Comparison of ENCODE assay signal across 8 cellular contexts in genomic region chr10:79347226-79347893, GRCh38. TPM values are rescaled to one million over a fixed set of nuclear protein-coding genes. Genes with fewer than 3 reads are reported as not detected.
DNase-seq lines count a peak whose midpoint lies in the region; ATAC-seq and TF ChIP-seq lines count a peak whose summit lies in the region.

TSS of gene PPIF (plus strand) at chr10:79347469. CDS start at chr10:79347549, 80 bp downstream.

- peak within 1 kb of the TSS; percentile 82 to 91 (median 88) for H3K4me3 Mint-ChIP-seq in CD4-positive, CD25-positive, alpha-beta regulatory T cell
- peak within 1 kb of the TSS; percentile 87 for H3K4me3 Mint-ChIP-seq in activated CD4-positive, alpha-beta memory T cell treated with anti-CD3 and anti-CD28 coated beads, Interleukin-2, amount 10 ng/mL, durations not matched to agents 7 days and 5 days

- H3K4me1 Mint-ChIP-seq in CD4-positive, CD25-positive, alpha-beta regulatory T cell, result peaks cover 0 to 44% (median 20%) of the 10 kb centered on the region in 4 donors
- peaks cover 76% of the 10 kb centered on the region for H3K4me1 Mint-ChIP-seq in activated CD4-positive, alpha-beta memory T cell treated with anti-CD3 and anti-CD28 coated beads, Interleukin-2, amount 10 ng/mL, durations not matched to agents 7 days and 5 days

- TF ChIP-seq POLR2A in lower leg skin (IDR thresholded peaks at IDR 0.05), result peak in 1 of 2 donors; percentile 26

- H3K27ac ChIP-seq in CD4-positive, CD25-positive, alpha-beta regulatory T cell (ENCODE audit: insufficient read depth, low read length, poor library complexity, severe bottlenecking), result peak within 1 kb of the TSS; percentile 84
- peak within 1 kb of the TSS in 58 of 59 donors; percentile 43 to 95 (median 86) for H3K27ac ChIP-seq in dorsolateral prefrontal cortex

- POLR2A ChIA-PET in activated CD4-positive, alpha-beta memory T cell treated with anti-CD3 and anti-CD28 coated beads, Interleukin-2, amount 10 ng/mL, durations not matched to agents 7 days and 5 days (lab: Charles Lee), result interaction anchor here (0.6 to 9.2 kb wide), 22 partner anchors 9 to 840 kb away, joined by 3 to 192 read pairs (median 4); partner anchors contain the start of gene ZCCHC24

- H3K4me1 ChIP-seq in CD4-positive, CD25-positive, alpha-beta regulatory T cell (ENCODE audit: control insufficient read depth, insufficient read depth, low read length, poor library complexity, severe bottlenecking), result peaks cover 28% of the 10 kb centered on the region

- peaks cover 30% of the 10 kb centered on the region for H3K36me3 ChIP-seq in CD4-positive, CD25-positive, alpha-beta regulatory T cell (ENCODE audit: control insufficient read depth, insufficient read depth, low read length)

- TF ChIP-seq CTCF in dorsolateral prefrontal cortex (IDR thresholded peaks at IDR 0.05 in 54 of 56, conservative IDR thresholded peaks at IDR 0.05 in 2 of 56; ENCODE audit: low read depth in 1 of 56, partially characterized antibody in 56 of 56), result peak; percentile 85 to 100 (median 98)
- peak in 2 of 3 donors; percentile 59 to 91 for TF ChIP-seq CTCF in lower leg skin (IDR thresholded peaks at IDR 0.05)

- no peaks in the 10 kb centered on the region for H3K27me3 ChIP-seq in CD4-positive, CD25-positive, alpha-beta regulatory T cell (ENCODE audit: control insufficient read depth, insufficient read depth, low read length)
- H3K27me3 ChIP-seq in dorsolateral prefrontal cortex, result no peaks in the 10 kb centered on the region

- H3K4me3 ChIP-seq in CD4-positive, CD25-positive, alpha-beta regulatory T cell (ENCODE audit: low read depth, low read length), result peak within 1 kb of the TSS; percentile 62
- H3K4me3 ChIP-seq in dorsolateral prefrontal cortex, result peak within 1 kb of the TSS; percentile 66 to 99 (median 88)
- H3K4me3 ChIP-seq in lower leg skin (ENCODE audit: low read depth, poor library complexity, severe bottlenecking), result peak within 1 kb of the TSS; percentile 86

- ATAC-seq in CD4-positive, CD25-positive, alpha-beta regulatory T cell (ENCODE audit: low read depth in 2 of 2), result peak; percentile 92
- ATAC-seq in GM19328 (IDR thresholded peaks at IDR 0.05; ENCODE audit: unreplicated experiment) (peak; percentile 75), HG03469 (IDR thresholded peaks at IDR 0.05; ENCODE audit: unreplicated experiment) (peak; percentile 77)

- intact Hi-C loops in dorsolateral prefrontal cortex (cut with DNase I), result loop anchor here (2.0 to 10.0 kb wide), 5 partner anchors 55 to 1313 kb away; partner anchors contain the start of gene RPS24 (in 1 of the 2)
- intact Hi-C loops in lower leg skin (cut with DNase I; ENCODE audit: low total_unique reads), result no loop called here

- H3K9me3 ChIP-seq in CD4-positive, CD25-positive, alpha-beta regulatory T cell (ENCODE audit: control insufficient read depth in 2 of 2, low read length in 2 of 2), result no peaks in the 10 kb centered on the region

- CTCF ChIA-PET in activated CD4-positive, alpha-beta memory T cell treated with anti-CD3 and anti-CD28 coated beads, Interleukin-2, amount 10 ng/mL, durations not matched to agents 7 days and 5 days (lab: Charles Lee), result interaction anchor here (0.7 to 6.4 kb wide), 16 partner anchors 10 to 97 kb away, joined by 3 to 45 read pairs (median 3); no protein-coding TSS in a partner anchor

- peak; percentile 85 to 95 (median 89) for DNase-seq in CD4-positive, CD25-positive, alpha-beta regulatory T cell
- peak; percentile 36 for DNase-seq in NCI-H748 treated with DMSO at 0.1 percent for 48 hours (lab: John Stamatoyannopoulos, UW)
- DNase-seq in activated CD4-positive, alpha-beta memory T cell treated with anti-CD3 and anti-CD28 coated beads, Interleukin-2, amount 10 ng/mL, durations not matched to agents 7 days and 5 days, result peak; percentile 95
- peak; percentile 95 to 97 (median 96) for DNase-seq in dorsolateral prefrontal cortex
- peak; percentile 91 to 99 for DNase-seq in lower leg skin (ENCODE audit: low spot score in 2 of 2)
- peak; percentile 91 to 96 for DNase-seq in stimulated activated CD4-positive, alpha-beta T cell treated with anti-CD3 and anti-CD28 coated beads, Interleukin-4, amount 100 ng/mL, for 4 hours

- peak within 1 kb of the TSS; percentile 83 to 98 (median 86) for H3K27ac Mint-ChIP-seq in CD4-positive, CD25-positive, alpha-beta regulatory T cell
- H3K27ac Mint-ChIP-seq in activated CD4-positive, alpha-beta memory T cell treated with anti-CD3 and anti-CD28 coated beads, Interleukin-2, amount 10 ng/mL, durations not matched to agents 7 days and 5 days, result peak within 1 kb of the TSS; percentile 88

- 0 to 1% methylated on average over 24 to 52 of the region's 77 CpGs for WGBS in lower leg skin, 2 donors

- H3K9me3 Mint-ChIP-seq in CD4-positive, CD25-positive, alpha-beta regulatory T cell, result no peaks in the 10 kb centered on the region
- H3K9me3 Mint-ChIP-seq in activated CD4-positive, alpha-beta memory T cell treated with anti-CD3 and anti-CD28 coated beads, Interleukin-2, amount 10 ng/mL, durations not matched to agents 7 days and 5 days, result no peaks in the 10 kb centered on the region

- H3K36me3 Mint-ChIP-seq in CD4-positive, CD25-positive, alpha-beta regulatory T cell, result peaks cover 14% of the 10 kb centered on the region
- H3K36me3 Mint-ChIP-seq in activated CD4-positive, alpha-beta memory T cell treated with anti-CD3 and anti-CD28 coated beads, Interleukin-2, amount 10 ng/mL, durations not matched to agents 7 days and 5 days (ENCODE audit: low read depth), result peaks cover 39% of the 10 kb centered on the region

- no peaks in the 10 kb centered on the region for H3K27me3 Mint-ChIP-seq in CD4-positive, CD25-positive, alpha-beta regulatory T cell
- H3K27me3 Mint-ChIP-seq in activated CD4-positive, alpha-beta memory T cell treated with anti-CD3 and anti-CD28 coated beads, Interleukin-2, amount 10 ng/mL, durations not matched to agents 7 days and 5 days, result no peaks in the 10 kb centered on the region

RNA-seq across cellular contexts. Expression of gene PPIF, which starts in this region (rescaled TPM):
- 60.2 TPM for total RNA-seq in CD4-positive, CD25-positive, alpha-beta regulatory T cell
- 10 to 100 TPM; 15.5 to 18.6 (median 17.2) TPM for polyA plus RNA-seq in CD4-positive, CD25-positive, alpha-beta regulatory T cell
- total RNA-seq in activated CD4-positive, alpha-beta memory T cell treated with anti-CD3 and anti-CD28 coated beads, Interleukin-2, amount 10 ng/mL, durations not matched to agents 7 days and 5 days, result 10 to 100 TPM; 80.7 to 88.4 TPM
- 10 to 100 TPM; 36.9 to 90.0 (median 52.6) TPM for total RNA-seq in dorsolateral prefrontal cortex
- total RNA-seq in lower leg skin, result 100 to 1,000 TPM in 1 of 4 donors, 10 to 100 TPM in 3; 59.3 to 123 (median 78.3) TPM

Comparison
In these comparisons a context has a peak if more than half of its experiments do, and no peak if none do; other contexts are left out.
1. Peak in every context shown above with its lines: DNase-seq, ATAC-seq, H3K4me3 ChIP-seq and H3K27ac ChIP-seq.
2. DNase-seq: peak in every context shown above with its lines; median percentile 96 in dorsolateral prefrontal cortex; 95 in activated CD4-positive, alpha-beta memory T cell treated with anti-CD3 and anti-CD28 coated beads, Interleukin-2, amount 10 ng/mL, durations not matched to agents 7 days and 5 days; 95 in lower leg skin; 94 in stimulated activated CD4-positive, alpha-beta T cell treated with anti-CD3 and anti-CD28 coated beads, Interleukin-4, amount 100 ng/mL, for 4 hours; 89 in CD4-positive, CD25-positive, alpha-beta regulatory T cell; 36 in NCI-H748 treated with DMSO at 0.1 percent for 48 hours.